ENCODE assay signal across 9 cellular contexts in genomic region chr1:207883104-207883651, GRCh38. TPM values are rescaled to one million over a fixed set of nuclear protein-coding genes. Genes with fewer than 3 reads are reported as not detected.
A peak's percentile ranks its signal among the peaks of the same experiment; 100 is the strongest.
DNase-seq lines count a peak whose midpoint lies in the region; ATAC-seq and TF ChIP-seq lines count a peak whose summit lies in the region.
"Had no signal": no experiment of that assay in that cellular context is flagged by ENCODE, and none has a peak within 500 bp of the region (broad histone marks: within the 10 kb centered on the region; RNA-seq: fewer than 3 reads in every experiment).

No MANE protein-coding gene starts in this region.

- peaks cover 34 to 40% of the 10 kb centered on the region in 2 donors for H3K4me1 Mint-ChIP-seq in natural killer cell treated with Interleukin-12 subunit alpha and Interleukin-12 subunit beta and Interleukin-15 and Interleukin-18, amount 100 ng/mL, for 72 hours (ENCODE audit: low read depth in 2 of 2)

- H3K4me3 ChIP-seq in OCI-LY3 (ENCODE audit: low read length) = peak overlapping the region; percentile 73
- no peak overlapping the region for H3K4me3 ChIP-seq in SK-N-SH (ENCODE audit: low read depth in 2 of 2, low read length in 1 of 2)
- H3K4me3 ChIP-seq in smooth muscle cell = no peak overlapping the region
- H3K4me3 ChIP-seq: right atrium auricular region had no signal

- 63% methylated on average over 5 of the region's 5 CpGs for WGBS in SK-N-SH (ENCODE audit: low lambda C conversion rate)
- WGBS in smooth muscle cell (ENCODE audit: low lambda C conversion rate) = 86% methylated on average over 5 of the region's 5 CpGs

- TF ChIP-seq CTCF in OCI-LY3 (IDR thresholded peaks at IDR 0.05; ENCODE audit: low read depth, low read length) = no peak
- TF ChIP-seq CTCF in SK-N-SH (IDR thresholded peaks at IDR 0.05) = no peak
- TF ChIP-seq CTCF in smooth muscle cell (IDR thresholded peaks at IDR 0.05; ENCODE audit: borderline replicate concordance, insufficient read depth, poor library complexity, severe bottlenecking) = no peak

- ATAC-seq in GM18858 (IDR thresholded peaks at IDR 0.05; ENCODE audit: unreplicated experiment) (peak; percentile 52), GM21786 (IDR thresholded peaks at IDR 0.05; ENCODE audit: unreplicated experiment) (peak; percentile 74)
- ATAC-seq in natural killer cell treated with Interleukin-12 subunit alpha and Interleukin-12 subunit beta and Interleukin-15 and Interleukin-18, amount 100 ng/mL, for 72 hours = peak; percentile 73 to 82

- peak overlapping the region; percentile 89 to 93 for H3K27ac Mint-ChIP-seq in natural killer cell treated with Interleukin-12 subunit alpha and Interleukin-12 subunit beta and Interleukin-15 and Interleukin-18, amount 100 ng/mL, for 72 hours

- TF ChIP-seq EP300 in SK-N-SH (IDR thresholded peaks at IDR 0.05; ENCODE audit: borderline replicate concordance in 1 of 2, low read depth in 1 of 2, low read length in 1 of 2) = no peak

- no peaks in the 10 kb centered on the region for H3F3A ChIP-seq in SK-N-SH (replicated peaks; ENCODE audit: insufficient read depth)
- H3F3A ChIP-seq in smooth muscle cell (ENCODE audit: low read depth) = no peaks in the 10 kb centered on the region

- POLR2A ChIA-PET in SK-N-SH (lab: Yijun Ruan, JAX) = interaction anchor here (3.0 kb wide), 1 partner anchor 80 kb away, joined by 20 read pairs; no protein-coding TSS in a partner anchor

- CTCF ChIA-PET in SK-N-SH (lab: Yijun Ruan, JAX) = interaction anchor here (1.3 to 7.9 kb wide), 6 partner anchors 11 to 139 kb away, joined by 3 to 181 read pairs (median 59); no protein-coding TSS in a partner anchor

- H3K9ac ChIP-seq in OCI-LY3 (ENCODE audit: low read length) = peak overlapping the region; percentile 27
- no peak overlapping the region for H3K9ac ChIP-seq in SK-N-SH
- H3K9ac ChIP-seq in smooth muscle cell (ENCODE audit: low read depth) = no peak overlapping the region

- H3K4me2 ChIP-seq in OCI-LY3 (ENCODE audit: low read length) (peak overlapping the region; percentile 83), SK-N-SH (no peak overlapping the region), smooth muscle cell (no peak overlapping the region)

- no peaks in the 10 kb centered on the region for H3K9me3 Mint-ChIP-seq in natural killer cell treated with Interleukin-12 subunit alpha and Interleukin-12 subunit beta and Interleukin-15 and Interleukin-18, amount 100 ng/mL, for 72 hours

- H3K27me3 Mint-ChIP-seq in natural killer cell treated with Interleukin-12 subunit alpha and Interleukin-12 subunit beta and Interleukin-15 and Interleukin-18, amount 100 ng/mL, for 72 hours = peaks cover 6 to 10% of the 10 kb centered on the region in 2 donors

- 0 out of 2 replicates have a peak, but pooled peaks cover 2% of the 10 kb centered on the region for H3K27me3 ChIP-seq in OCI-LY3 (ENCODE audit: low read depth, low read length)
- no peaks in the 10 kb centered on the region; the same call in 1 of the 2 replicates for H3K27me3 ChIP-seq in SK-N-SH (ENCODE audit: insufficient read depth)
- peaks cover 17% of the 10 kb centered on the region for H3K27me3 ChIP-seq in smooth muscle cell (ENCODE audit: low read depth)
- H3K27me3 ChIP-seq: right atrium auricular region had no signal

- no peak for TF ChIP-seq RAD21 in SK-N-SH (IDR thresholded peaks at IDR 0.05; ENCODE audit: low read length)

- DNase-seq in natural killer cell treated with Interleukin-12 subunit alpha and Interleukin-12 subunit beta and Interleukin-15 and Interleukin-18, amount 100 ng/mL, for 72 hours (ENCODE audit: low spot score) = no peak
- DNase-seq in NCI-H1694 (lab: John Stamatoyannopoulos, UW) = no peak
- no peak for DNase-seq in activated gamma-delta T cell treated with Interleukin-2 at 50 U/mL for 16 hours
- no peak for DNase-seq in SK-N-SH
- no peak for DNase-seq in smooth muscle cell (lab: John Stamatoyannopoulos, UW; ENCODE audit: unreplicated experiment)

- H3K9me3 ChIP-seq in OCI-LY3 (ENCODE audit: insufficient read depth, low read length) (no peaks in the 10 kb centered on the region), SK-N-SH (no peaks in the 10 kb centered on the region), smooth muscle cell (replicated peaks; ENCODE audit: low read depth) (no peaks in the 10 kb centered on the region)
- H3K9me3 ChIP-seq: right atrium auricular region had no signal

- H4K20me1 ChIP-seq in OCI-LY3 (ENCODE audit: insufficient read depth, low read length) (no peaks in the 10 kb centered on the region), SK-N-SH (ENCODE audit: insufficient read depth) (no peaks in the 10 kb centered on the region), smooth muscle cell (ENCODE audit: low read depth) (no peaks in the 10 kb centered on the region)

- H3K9me2 ChIP-seq in SK-N-SH = no peaks in the 10 kb centered on the region

- H3K79me2 ChIP-seq in OCI-LY3 (ENCODE audit: low read length) = no peaks in the 10 kb centered on the region
- no peaks in the 10 kb centered on the region for H3K79me2 ChIP-seq in SK-N-SH (ENCODE audit: insufficient read depth)
- H3K79me2 ChIP-seq in smooth muscle cell (ENCODE audit: low read depth) = no peaks in the 10 kb centered on the region

- H3K4me3 Mint-ChIP-seq in natural killer cell treated with Interleukin-12 subunit alpha and Interleukin-12 subunit beta and Interleukin-15 and Interleukin-18, amount 100 ng/mL, for 72 hours = peak overlapping the region; percentile 91

- no peaks in the 10 kb centered on the region for H3K36me3 Mint-ChIP-seq in natural killer cell treated with Interleukin-12 subunit alpha and Interleukin-12 subunit beta and Interleukin-15 and Interleukin-18, amount 100 ng/mL, for 72 hours

- H2AFZ ChIP-seq in OCI-LY3 (ENCODE audit: low read depth, low read length) = peak overlapping the region; percentile 91
- H2AFZ ChIP-seq in SK-N-SH (ENCODE audit: low read depth) = no peak overlapping the region; the same call in 1 of the 2 replicates
- H2AFZ ChIP-seq in smooth muscle cell (ENCODE audit: low read depth) = no peak overlapping the region

- H3K36me3 ChIP-seq in OCI-LY3 (replicated peaks; ENCODE audit: low read depth, low read length) (no peaks in the 10 kb centered on the region), SK-N-SH (replicated peaks in 1 of 2; ENCODE audit: control insufficient read depth in 1 of 2, insufficient read depth in 2 of 2, low read length in 1 of 2) (no peaks in the 10 kb centered on the region), smooth muscle cell (ENCODE audit: low read depth) (no peaks in the 10 kb centered on the region)

- no peak overlapping the region for H3K27ac ChIP-seq in OCI-LY3 (ENCODE audit: low read length)
- no peak overlapping the region for H3K27ac ChIP-seq in SK-N-SH (ENCODE audit: low read depth in 2 of 2, low read length in 1 of 2)
- H3K27ac ChIP-seq in smooth muscle cell (ENCODE audit: low read depth) = no peak overlapping the region

- peaks cover 32% of the 10 kb centered on the region for H3K4me1 ChIP-seq in OCI-LY3 (ENCODE audit: low read length)
- peaks cover 0 to 5% of the 10 kb centered on the region in 2 experiments; a peak in 1 of 4 replicates for H3K4me1 ChIP-seq in SK-N-SH (ENCODE audit: control insufficient read depth in 1 of 2, insufficient read depth in 2 of 2, low read depth in 1 of 2, low read length in 1 of 2)
- H3K4me1 ChIP-seq in smooth muscle cell (ENCODE audit: low read depth) = no peaks in the 10 kb centered on the region

TF ChIP-seq in SK-N-SH, 30 proteins besides CTCF, POLR2A, EP300 and RAD21:
- TF ChIP-seq ZBTB33 (IDR thresholded peaks at IDR 0.05; ENCODE audit: borderline replicate concordance, low read depth) = no peak

RNA-seq across cellular contexts. Expression of gene CD34, which starts 27.7 kb away (rescaled TPM):
- not detected for total RNA-seq in natural killer cell treated with Interleukin-12 subunit alpha and Interleukin-12 subunit beta and Interleukin-15 and Interleukin-18, amount 100 ng/mL, for 72 hours
- 0.59 and 0.62 TPM in 2 replicates for polyA plus RNA-seq in SK-N-SH (2012; rRNA removed)
- 0.33 and 0.43 TPM in 2 replicates for polyA plus RNA-seq in SK-N-SH (2012; cell fraction: cytosol; rRNA removed)
- 0.42 and 0.54 TPM in 2 replicates for polyA plus RNA-seq in SK-N-SH (2012; cell fraction: nucleus; rRNA removed)
- total RNA-seq in smooth muscle cell = not detected in 2 replicates
- polyA plus RNA-seq in smooth muscle cell = not detected in 2 replicates
